11 cellular contexts compared by ENCODE assay signal in genomic region chr20:62239278-62239879, GRCh38. TPM values are rescaled to one million over a fixed set of nuclear protein-coding genes. Genes with fewer than 3 reads are reported as not detected.
DNase-seq lines count a peak whose midpoint lies in the region; ATAC-seq, FAIRE-seq and TF ChIP-seq lines count a peak whose summit lies in the region.
"Had no signal": no experiment of that assay in that cellular context is flagged by ENCODE, and none has a peak within 500 bp of the region (broad histone marks: within the 10 kb centered on the region; RNA-seq: fewer than 3 reads in every experiment).

No MANE protein-coding gene starts in this region.

- H3K4me2 ChIP-seq in HepG2 (ENCODE audit: low read depth, low read length): peak overlapping the region; percentile 97

- peaks cover 23% of the 10 kb centered on the region for H3K36me3 Mint-ChIP-seq in activated T-cell treated with anti-CD3 and anti-CD28 coated beads, Interleukin-2, amount 50 U/mL, for 24 hours (ENCODE audit: low read depth)

- H3K79me2 ChIP-seq in HepG2 (ENCODE audit: insufficient read depth, low read length): peaks cover 49% of the 10 kb centered on the region

- TF ChIP-seq RAD21 in HepG2 (CRISPR knock-in tag; IDR thresholded peaks at IDR 0.05): no peak

- ATAC-seq in HepG2: peak; percentile 1; the same call in 1 of the 3 replicates
- no peak for ATAC-seq in GM21737 (IDR thresholded peaks at IDR 0.05; ENCODE audit: unreplicated experiment)
- no peak for ATAC-seq in HG03097 (IDR thresholded peaks at IDR 0.05; ENCODE audit: low FRiP score, unreplicated experiment)

- H3K36me3 ChIP-seq in adipocyte (ENCODE audit: control insufficient read depth, insufficient read depth, low read length, severe bottlenecking) (peaks cover 14% of the 10 kb centered on the region), HepG2 (replicated peaks in 1 of 2; ENCODE audit: control insufficient read depth in 1 of 2, insufficient read depth in 2 of 2, low read length in 2 of 2) (peaks cover 14 to 22% of the 10 kb centered on the region in 2 experiments; a peak in 4 of 5 replicates), thyroid gland (no peaks in the 10 kb centered on the region)

- TF ChIP-seq CTCF in HepG2 (CRISPR knock-in tag; IDR thresholded peaks at IDR 0.05) (no peak), thyroid gland (IDR thresholded peaks at IDR 0.05) (no peak)

- TF ChIP-seq EP300 in HepG2 (IDR thresholded peaks at IDR 0.05; ENCODE audit: low read depth in 2 of 2, low read length in 2 of 2) (no peak), HepG2 (CRISPR knock-in tag; IDR thresholded peaks at IDR 0.05; ENCODE audit: borderline replicate concordance) (no peak)

- H4K20me1 ChIP-seq in HepG2 (ENCODE audit: insufficient read depth, low read length): peaks cover 48% of the 10 kb centered on the region

- H3K4me3 Mint-ChIP-seq in activated T-cell treated with anti-CD3 and anti-CD28 coated beads, Interleukin-2, amount 50 U/mL, for 24 hours: peak overlapping the region; percentile 84

- H3K27ac ChIP-seq in HepG2 (ENCODE audit: extremely low read length, insufficient read depth, low read length) (peak overlapping the region; percentile 60), thyroid gland (peak overlapping the region in 1 of 3 donors; percentile 74)
- H3K27ac ChIP-seq: foreskin keratinocyte had no signal

- CTCF ChIA-PET in HepG2 (lab: Yijun Ruan, JAX; ENCODE audit: low intra/inter-chr PET ratio, low total read pairs): no interaction called here

- in situ Hi-C loops in HepG2 (cut with HindIII; ENCODE audit: extremely low pct_ligation_motif_present, low pct_unique_long_range_greater_than_20kb): no loop called here

- intact Hi-C loops in HepG2 (cut with micrococcal nuclease; ENCODE audit: unreplicated experiment) (loop anchor here (5.0 kb wide), 1 partner anchor 138 kb away; no protein-coding TSS in a partner anchor), thyroid gland (cut with DNase I) (loop anchor here (5.0 kb wide), 1 partner anchor 168 kb away; the partner anchor contains the start of gene CABLES2)

- peaks cover 50% of the 10 kb centered on the region for H3K4me1 Mint-ChIP-seq in activated T-cell treated with anti-CD3 and anti-CD28 coated beads, Interleukin-2, amount 50 U/mL, for 24 hours (ENCODE audit: low read depth)

- H2AFZ ChIP-seq in HepG2 (ENCODE audit: low read length): no peak overlapping the region

- POLR2A ChIA-PET in HepG2 (lab: Yijun Ruan, JAX): interaction anchor here (1.6 kb wide), 1 partner anchor 64 kb away, joined by 3 read pairs; no protein-coding TSS in a partner anchor

- H3K27me3 ChIP-seq in adipocyte (replicated peaks; ENCODE audit: control insufficient read depth, insufficient read depth, low read length): peaks cover 8% of the 10 kb centered on the region
- H3K27me3 ChIP-seq in HepG2 (ENCODE audit: control insufficient read depth in 1 of 2, insufficient read depth in 2 of 2, low read length in 2 of 2): peaks cover 3 to 18% of the 10 kb centered on the region in 2 experiments; a peak in 3 of 5 replicates
- H3K27me3 ChIP-seq in thyroid gland: no peaks in the 10 kb centered on the region

- H3K4me3 ChIP-seq in adipocyte (ENCODE audit: low read length): peak overlapping the region; percentile 84
- H3K4me3 ChIP-seq in HepG2 (replicated peaks in 1 of 3; ENCODE audit: insufficient read depth in 1 of 3, low read depth in 2 of 3, low read length in 3 of 3): peak overlapping the region; percentile 85 to 97 (median 86)
- peak overlapping the region; percentile 63 to 81 (median 72) for H3K4me3 ChIP-seq in thyroid gland (replicated peaks in 1 of 3)

- H3K4me1 ChIP-seq in adipocyte (ENCODE audit: control insufficient read depth, insufficient read depth, low read length): peaks cover 10% of the 10 kb centered on the region
- peaks cover 42% of the 10 kb centered on the region for H3K4me1 ChIP-seq in HepG2 (ENCODE audit: insufficient read depth, low read length)
- H3K4me1 ChIP-seq in thyroid gland: peaks cover 15 to 16% of the 10 kb centered on the region in 2 donors
- H3K4me1 ChIP-seq: foreskin keratinocyte had no signal

- H3K27me3 Mint-ChIP-seq in activated T-cell treated with anti-CD3 and anti-CD28 coated beads, Interleukin-2, amount 50 U/mL, for 24 hours: no peaks in the 10 kb centered on the region

- WGBS in HepG2 (ENCODE audit: low lambda C conversion rate): 3% methylated on average over 23 of the region's 23 CpGs
- WGBS in thyroid gland, 2 donors: 34 to 42% methylated on average over 21 to 22 of the region's 23 CpGs

- peak; percentile 39 for FAIRE-seq in HepG2 (lab: Jason Lieb, UNC)

- H3K9ac ChIP-seq in adipocyte (ENCODE audit: low read length) (peak overlapping the region; percentile 85), HepG2 (ENCODE audit: insufficient read depth, low read depth, low read length) (peak overlapping the region; percentile 90)

- no peaks in the 10 kb centered on the region for H3K9me3 Mint-ChIP-seq in activated T-cell treated with anti-CD3 and anti-CD28 coated beads, Interleukin-2, amount 50 U/mL, for 24 hours

- BruUV-seq in HepG2 (replicated peaks; lab: Mats Ljungman, UMichigan): TSS peak; percentile 54

- TF ChIP-seq POLR2A in HepG2 (IDR thresholded peaks at IDR 0.05; ENCODE audit: insufficient read depth in 1 of 2, low read depth in 2 of 2, low read length in 2 of 2): no peak
- no peak for TF ChIP-seq POLR2A in thyroid gland (IDR thresholded peaks at IDR 0.05)

- no peak for DNase-seq in activated T-cell treated with anti-CD3 and anti-CD28 coated beads, Interleukin-2, amount 50 U/mL, for 24 hours
- DNase-seq in activated T-cell treated with anti-CD3 and anti-CD28 coated beads, Interleukin-2, amount 50 U/mL, for 1 hour: no peak
- no peak for DNase-seq in adipocyte (ENCODE audit: low read depth)
- no peak for DNase-seq in HepG2 (ENCODE audit: low spot score)
- no peak for DNase-seq in thyroid gland
- no peak for DNase-seq in DMS53 treated with DMSO at 0.1 percent for 48 hours (lab: John Stamatoyannopoulos, UW; ENCODE audit: unreplicated experiment)

- H3K9me3 ChIP-seq in adipocyte (ENCODE audit: control insufficient read depth, low read length) (no peaks in the 10 kb centered on the region), HepG2 (ENCODE audit: low read length) (no peaks in the 10 kb centered on the region), thyroid gland (no peaks in the 10 kb centered on the region)

- peak overlapping the region; percentile 85 for H3K27ac Mint-ChIP-seq in activated T-cell treated with anti-CD3 and anti-CD28 coated beads, Interleukin-2, amount 50 U/mL, for 24 hours

RNA-seq across cellular contexts. Expression of gene OSBPL2, which starts 1.1 kb away (rescaled TPM):
- total RNA-seq in HepG2 (2016; rRNA removed; fragmentation: Illumina TruSeq; extraction: Trizol) (37.4 and 41.5 TPM in 2 replicates), thyroid gland (10 to 100 TPM; 46.9 to 60.8 (median 50.8) TPM)
- 19.3 and 19.7 TPM in 2 replicates for total RNA-seq in HepG2 (2016; cell fraction: cytosol; rRNA removed; fragmentation: Illumina TruSeq; extraction: Trizol; ENCODE audit: low read depth)
- total RNA-seq in HepG2 (2016; cell fraction: insoluble cytoplasmic fraction; rRNA removed; fragmentation: Illumina TruSeq; extraction: Trizol): 37.3 and 39.8 TPM in 2 replicates
- total RNA-seq in HepG2 (2016; cell fraction: membrane; rRNA removed; fragmentation: Illumina TruSeq; extraction: Trizol): 18.5 and 19.9 TPM in 2 replicates
- total RNA-seq in HepG2 (2016; cell fraction: nucleus; rRNA removed; fragmentation: Illumina TruSeq; extraction: Trizol): 31.6 and 31.7 TPM in 2 replicates
- polyA plus RNA-seq in HepG2 (2011; rRNA removed): 18.5 and 20.5 TPM in 2 replicates
- 11.8 and 12.2 TPM in 2 replicates for polyA plus RNA-seq in HepG2 (2011; cell fraction: cytosol; rRNA removed)
- 64.3 and 72.2 TPM in 2 replicates for polyA plus RNA-seq in HepG2 (2011; cell fraction: nucleus; rRNA removed)
- 29.8 and 30.8 TPM in 2 replicates for polyA plus RNA-seq in HepG2 (2012)
- polyA plus RNA-seq in HepG2 (2016; cell fraction: cytosol; fragmentation: Illumina TruSeq; extraction: Trizol; ENCODE audit: low read depth): 3.5 and 4.8 TPM in 2 replicates
- 31.7 and 35.2 TPM in 2 replicates for polyA plus RNA-seq in HepG2 (2016; cell fraction: insoluble cytoplasmic fraction; fragmentation: Illumina TruSeq; extraction: Trizol; ENCODE audit: low read depth)
- polyA plus RNA-seq in HepG2 (2016; cell fraction: membrane; fragmentation: Illumina TruSeq; extraction: Trizol; ENCODE audit: low read depth): 9.5 and 9.7 TPM in 2 replicates
- 69.1 and 71.6 TPM in 2 replicates for polyA plus RNA-seq in HepG2 (2016; cell fraction: nucleus; fragmentation: Illumina TruSeq; extraction: Trizol; ENCODE audit: insufficient read depth, low read depth)
- 28.3 and 39.1 TPM in 2 replicates for polyA minus RNA-seq in HepG2 (2011; rRNA and poly(A)+ RNA removed; ENCODE audit: low replicate concordance)
- 11.3 and 14.2 TPM in 2 replicates for polyA minus RNA-seq in HepG2 (2011; cell fraction: cytosol; rRNA and poly(A)+ RNA removed)
- polyA minus RNA-seq in HepG2 (2011; cell fraction: nucleus; rRNA and poly(A)+ RNA removed): 62.2 and 69.3 TPM in 2 replicates

RNA-seq across cellular contexts. Expression of gene HRH3, which starts 19.3 kb away (rescaled TPM):
- total RNA-seq in HepG2 (2016; rRNA removed; fragmentation: Illumina TruSeq; extraction: Trizol) (0.10 and 0.18 TPM in 2 replicates), thyroid gland (not detected)
- total RNA-seq in HepG2 (2016; cell fraction: cytosol; rRNA removed; fragmentation: Illumina TruSeq; extraction: Trizol; ENCODE audit: low read depth): 0.10 TPM in 1 of 2 replicates, not detected in the other
- total RNA-seq in HepG2 (2016; cell fraction: insoluble cytoplasmic fraction; rRNA removed; fragmentation: Illumina TruSeq; extraction: Trizol): 0.06 TPM in 1 of 2 replicates, not detected in the other
- total RNA-seq in HepG2 (2016; cell fraction: membrane; rRNA removed; fragmentation: Illumina TruSeq; extraction: Trizol): 0.12 and 0.14 TPM in 2 replicates
- not detected in 2 replicates for total RNA-seq in HepG2 (2016; cell fraction: nucleus; rRNA removed; fragmentation: Illumina TruSeq; extraction: Trizol)
- not detected in 2 replicates for polyA plus RNA-seq in HepG2 (2011; rRNA removed)
- not detected in 2 replicates for polyA plus RNA-seq in HepG2 (2011; cell fraction: cytosol; rRNA removed)
- polyA plus RNA-seq in HepG2 (2011; cell fraction: nucleus; rRNA removed): not detected in 2 replicates
- 0.08 TPM in 1 of 2 replicates, not detected in the other for polyA plus RNA-seq in HepG2 (2012)
- 0.08 TPM in 1 of 2 replicates, not detected in the other for polyA plus RNA-seq in HepG2 (2016; cell fraction: cytosol; fragmentation: Illumina TruSeq; extraction: Trizol; ENCODE audit: low read depth)
- 0.34 TPM in 1 of 2 replicates, not detected in the other for polyA plus RNA-seq in HepG2 (2016; cell fraction: insoluble cytoplasmic fraction; fragmentation: Illumina TruSeq; extraction: Trizol; ENCODE audit: low read depth)
- polyA plus RNA-seq in HepG2 (2016; cell fraction: membrane; fragmentation: Illumina TruSeq; extraction: Trizol; ENCODE audit: low read depth): 0.17 TPM in 2 replicates
- polyA plus RNA-seq in HepG2 (2016; cell fraction: nucleus; fragmentation: Illumina TruSeq; extraction: Trizol; ENCODE audit: insufficient read depth, low read depth): not detected in 2 replicates
- not detected in 2 replicates for polyA minus RNA-seq in HepG2 (2011; rRNA and poly(A)+ RNA removed; ENCODE audit: low replicate concordance)
- not detected in 2 replicates for polyA minus RNA-seq in HepG2 (2011; cell fraction: cytosol; rRNA and poly(A)+ RNA removed)
- polyA minus RNA-seq in HepG2 (2011; cell fraction: nucleus; rRNA and poly(A)+ RNA removed): not detected in 2 replicates
- total RNA-seq: Daoy, foreskin keratinocyte, LHCN-M2 had no signal
- polyA plus RNA-seq: foreskin keratinocyte had no signal

RNA-seq across cellular contexts. Expression of gene MTG2, which starts 56.6 kb away (rescaled TPM):
- total RNA-seq in HepG2 (2016; rRNA removed; fragmentation: Illumina TruSeq; extraction: Trizol) (31.3 and 37.8 TPM in 2 replicates), thyroid gland (10 to 100 TPM; 21.6 to 38.2 (median 33.4) TPM)
- total RNA-seq in HepG2 (2016; cell fraction: cytosol; rRNA removed; fragmentation: Illumina TruSeq; extraction: Trizol; ENCODE audit: low read depth): 14.9 and 15.3 TPM in 2 replicates
- 30.0 and 35.2 TPM in 2 replicates for total RNA-seq in HepG2 (2016; cell fraction: insoluble cytoplasmic fraction; rRNA removed; fragmentation: Illumina TruSeq; extraction: Trizol)
- total RNA-seq in HepG2 (2016; cell fraction: membrane; rRNA removed; fragmentation: Illumina TruSeq; extraction: Trizol): 20.4 and 23.8 TPM in 2 replicates
- 23.8 and 28.4 TPM in 2 replicates for total RNA-seq in HepG2 (2016; cell fraction: nucleus; rRNA removed; fragmentation: Illumina TruSeq; extraction: Trizol)
- 20.4 and 22.5 TPM in 2 replicates for polyA plus RNA-seq in HepG2 (2011; rRNA removed)
- 19.5 and 23.4 TPM in 2 replicates for polyA plus RNA-seq in HepG2 (2011; cell fraction: cytosol; rRNA removed)
- polyA plus RNA-seq in HepG2 (2011; cell fraction: nucleus; rRNA removed): 31.1 and 31.2 TPM in 2 replicates
- polyA plus RNA-seq in HepG2 (2012): 21.4 and 26.9 TPM in 2 replicates
- 13.5 and 13.6 TPM in 2 replicates for polyA plus RNA-seq in HepG2 (2016; cell fraction: cytosol; fragmentation: Illumina TruSeq; extraction: Trizol; ENCODE audit: low read depth)
- 33.7 and 36.3 TPM in 2 replicates for polyA plus RNA-seq in HepG2 (2016; cell fraction: insoluble cytoplasmic fraction; fragmentation: Illumina TruSeq; extraction: Trizol; ENCODE audit: low read depth)
- polyA plus RNA-seq in HepG2 (2016; cell fraction: membrane; fragmentation: Illumina TruSeq; extraction: Trizol; ENCODE audit: low read depth): 18.0 and 19.8 TPM in 2 replicates
- polyA plus RNA-seq in HepG2 (2016; cell fraction: nucleus; fragmentation: Illumina TruSeq; extraction: Trizol; ENCODE audit: insufficient read depth, low read depth): 87.6 and 92.7 TPM in 2 replicates
- 27.2 and 36.2 TPM in 2 replicates for polyA minus RNA-seq in HepG2 (2011; rRNA and poly(A)+ RNA removed; ENCODE audit: low replicate concordance)
- 13.0 and 15.4 TPM in 2 replicates for polyA minus RNA-seq in HepG2 (2011; cell fraction: cytosol; rRNA and poly(A)+ RNA removed)
- 16.7 and 20.9 TPM in 2 replicates for polyA minus RNA-seq in HepG2 (2011; cell fraction: nucleus; rRNA and poly(A)+ RNA removed)
